ENCODE assay signal across 23 cellular contexts in the genomic region with DNA sequence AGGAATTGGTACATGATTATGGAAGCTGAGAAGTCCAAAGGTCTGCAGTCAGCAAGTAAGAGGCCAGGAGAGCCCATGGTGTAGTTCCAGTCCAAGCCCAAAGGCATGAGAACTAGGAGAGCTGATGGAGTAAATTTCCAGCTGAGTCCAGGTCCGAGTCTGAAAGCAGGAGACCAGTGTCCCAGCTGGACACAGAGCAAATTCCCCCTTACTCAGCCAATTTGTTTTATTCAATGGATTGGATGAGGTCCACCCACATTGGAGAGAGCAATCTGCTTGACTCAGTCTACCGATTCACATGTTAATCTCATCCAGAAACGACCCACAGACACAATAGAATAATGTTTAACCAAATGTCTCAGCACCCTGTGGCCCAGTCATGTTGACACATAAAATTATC.
"Had no signal": no experiment of that assay in that cellular context is flagged by ENCODE, and none has a peak within 500 bp of the region (broad histone marks: within the 10 kb centered on the region; RNA-seq: fewer than 3 reads in every experiment).

No MANE protein-coding gene starts in this region.

- H3K27me3 Mint-ChIP-seq: activated CD8-positive, alpha-beta T cell treated with anti-CD3 and anti-CD28 coated beads for 36 hours; activated naive CD8-positive, alpha-beta T cell treated with anti-CD3 and anti-CD28 coated beads, Interleukin-2, amount 10 ng/mL, durations not matched to agents 7 days and 5 days; stimulated activated naive B cell treated with anti-CD40 and anti-IgM and Interleukin-4, amounts not matched to agents 10 μg/mL and 1 μg/mL and 100 μg/mL, for 72 hours; type B pancreatic cell had no signal

- H3K9me3 Mint-ChIP-seq: activated CD8-positive, alpha-beta T cell treated with anti-CD3 and anti-CD28 coated beads for 36 hours; activated naive CD4-positive, alpha-beta T cell treated with anti-CD3 and anti-CD28 coated beads for 36 hours; activated naive CD8-positive, alpha-beta T cell treated with anti-CD3 and anti-CD28 coated beads, Interleukin-2, amount 10 ng/mL, durations not matched to agents 7 days and 5 days; activated T-cell treated with anti-CD3 and anti-CD28 coated beads, Interleukin-2, amount 50 U/mL, for 4 hours had no signal

- DNase-seq: activated CD4-positive, alpha-beta T cell treated with anti-CD3 and anti-CD28 coated beads for 48 hours; activated CD8-positive, alpha-beta T cell treated with anti-CD3 and anti-CD28 coated beads for 36 hours; activated effector memory CD4-positive, alpha-beta T cell treated with Interleukin-2 at 50 U/mL for 16 hours; activated naive CD4-positive, alpha-beta T cell treated with anti-CD3 and anti-CD28 coated beads for 36 hours; activated naive CD8-positive, alpha-beta T cell treated with anti-CD3 and anti-CD28 coated beads, Interleukin-2, amount 10 ng/mL, durations not matched to agents 7 days and 5 days; activated T-cell treated with anti-CD3 and anti-CD28 coated beads, Interleukin-2, amount 50 U/mL, for 4 hours; amniotic stem cell; colonic mucosa; dorsolateral prefrontal cortex; heart left ventricle; islet precursor cell; left cardiac atrium; nephron progenitor cell; nucleus accumbens; stimulated activated naive B cell treated with anti-CD40 and anti-IgM and Interleukin-4, amounts not matched to agents 10 μg/mL and 1 μg/mL and 100 μg/mL, for 72 hours; T-helper 1 cell; testis had no signal

- H3K9me3 ChIP-seq: breast epithelium, colonic mucosa, gastroesophageal sphincter, testis, vagina had no signal

- H3K27ac Mint-ChIP-seq: activated CD8-positive, alpha-beta T cell treated with anti-CD3 and anti-CD28 coated beads for 36 hours; activated naive CD4-positive, alpha-beta T cell treated with anti-CD3 and anti-CD28 coated beads for 36 hours; activated naive CD8-positive, alpha-beta T cell treated with anti-CD3 and anti-CD28 coated beads, Interleukin-2, amount 10 ng/mL, durations not matched to agents 7 days and 5 days; nephron progenitor cell; stimulated activated naive B cell treated with anti-CD40 and anti-IgM and Interleukin-4, amounts not matched to agents 10 μg/mL and 1 μg/mL and 100 μg/mL, for 72 hours; type B pancreatic cell had no signal

- H3K27me3 ChIP-seq: breast epithelium, colonic mucosa, dorsolateral prefrontal cortex, gastroesophageal sphincter, heart left ventricle, testis, vagina had no signal

- H3K27ac ChIP-seq: breast epithelium, colonic mucosa, dorsolateral prefrontal cortex, gastroesophageal sphincter, heart left ventricle, testis, vagina had no signal

- H3K4me3 ChIP-seq: breast epithelium, colonic mucosa, dorsolateral prefrontal cortex, gastroesophageal sphincter, heart left ventricle, testis, vagina had no signal

- H3K36me3 ChIP-seq: breast epithelium, colonic mucosa, vagina had no signal

- H3K4me1 ChIP-seq: breast epithelium, gastroesophageal sphincter had no signal

- H3K4me3 Mint-ChIP-seq: activated CD8-positive, alpha-beta T cell treated with anti-CD3 and anti-CD28 coated beads for 36 hours; activated naive CD4-positive, alpha-beta T cell treated with anti-CD3 and anti-CD28 coated beads for 36 hours; activated naive CD8-positive, alpha-beta T cell treated with anti-CD3 and anti-CD28 coated beads, Interleukin-2, amount 10 ng/mL, durations not matched to agents 7 days and 5 days; activated T-cell treated with anti-CD3 and anti-CD28 coated beads, Interleukin-2, amount 50 U/mL, for 4 hours; nephron progenitor cell; stimulated activated naive B cell treated with anti-CD40 and anti-IgM and Interleukin-4, amounts not matched to agents 10 μg/mL and 1 μg/mL and 100 μg/mL, for 72 hours; type B pancreatic cell had no signal

- FAIRE-seq: small intestine had no signal

- ATAC-seq: activated CD8-positive, alpha-beta T cell treated with anti-CD3 and anti-CD28 coated beads for 36 hours; activated T-cell treated with anti-CD3 and anti-CD28 coated beads, Interleukin-2, amount 50 U/mL, for 4 hours; gastroesophageal sphincter; heart left ventricle; left cardiac atrium; sciatic nerve; stimulated activated naive B cell treated with anti-CD40 and anti-IgM and Interleukin-4, amounts not matched to agents 10 μg/mL and 1 μg/mL and 100 μg/mL, for 72 hours had no signal
